In genomic region chr5:180820788-180821321, GRCh38 we compare ENCODE assay signal across 8 cellular contexts. TPM values are rescaled to one million over a fixed set of nuclear protein-coding genes. Genes with fewer than 3 reads are reported as not detected.
DNase-seq lines count a peak whose midpoint lies in the region; ATAC-seq and TF ChIP-seq lines count a peak whose summit lies in the region.
"Had no signal": no experiment of that assay in that cellular context is flagged by ENCODE, and none has a peak within 500 bp of the region (broad histone marks: within the 10 kb centered on the region; RNA-seq: fewer than 3 reads in every experiment).

No MANE protein-coding gene starts in this region.

- DNase-seq in fibroblast of gingiva (ENCODE audit: low read depth) (peak; percentile 59), thyroid gland (no peak), WTC11 (ENCODE audit: low spot score) (no peak)
- DNase-seq in CD4-positive, alpha-beta memory T cell = no peak

- TF ChIP-seq CTCF in thyroid gland (IDR thresholded peaks at IDR 0.05) (no peak), WTC11 (IDR thresholded peaks at IDR 0.05) (no peak)

- H3K4me1 ChIP-seq in thyroid gland = peaks cover 78 to 91% of the 10 kb centered on the region in 2 donors
- H3K4me1 ChIP-seq in CD4-positive, alpha-beta memory T cell (ENCODE audit: insufficient read depth, low read length) = peaks cover 23% of the 10 kb centered on the region

- intact Hi-C loops in thyroid gland (cut with DNase I) = no loop called here
- intact Hi-C loops in CD4-positive, alpha-beta memory T cell (cut with micrococcal nuclease) = no loop called here

- CTCF ChIA-PET in WTC11 (lab: Charles Lee) = no interaction called here
- CTCF ChIA-PET in CD4-positive, alpha-beta memory T cell (lab: Charles Lee; ENCODE audit: partially characterized antibody) = interaction anchor here (1.0 kb wide), 2 partner anchors 8 to 10 kb away, joined by 3 to 4 read pairs; no protein-coding TSS in a partner anchor

- POLR2A ChIA-PET in WTC11 (lab: Charles Lee) = interaction anchor here (1.4 kb wide), 1 partner anchor 9 kb away, joined by 4 read pairs; no protein-coding TSS in a partner anchor
- POLR2A ChIA-PET in CD4-positive, alpha-beta memory T cell (lab: Charles Lee; ENCODE audit: partially characterized antibody) = interaction anchor here (0.9 to 1.4 kb wide), 2 partner anchors 10 to 21 kb away, joined by 3 to 11 read pairs; no protein-coding TSS in a partner anchor

- H3K4me3 Mint-ChIP-seq in WTC11 = no peak overlapping the region
- no peak overlapping the region for H3K4me3 Mint-ChIP-seq in CD4-positive, alpha-beta memory T cell

- peaks cover 7% of the 10 kb centered on the region for H3K27me3 Mint-ChIP-seq in WTC11 (ENCODE audit: low read depth)
- H3K27me3 Mint-ChIP-seq in CD4-positive, alpha-beta memory T cell = no peaks in the 10 kb centered on the region

- peak in 1 of 2 donors; percentile 22 for TF ChIP-seq POLR2A in thyroid gland (IDR thresholded peaks at IDR 0.05)

- no peaks in the 10 kb centered on the region for H3K36me3 ChIP-seq in thyroid gland
- no peaks in the 10 kb centered on the region for H3K36me3 ChIP-seq in CD4-positive, alpha-beta memory T cell (ENCODE audit: insufficient read depth, low read length)
- H3K36me3 ChIP-seq: thoracic aorta had no signal

- no peaks in the 10 kb centered on the region for H3K27me3 ChIP-seq in thyroid gland
- H3K27me3 ChIP-seq in CD4-positive, alpha-beta memory T cell (ENCODE audit: insufficient read depth, low read length) = no peaks in the 10 kb centered on the region

- H3K4me1 Mint-ChIP-seq in WTC11 = peaks cover 32% of the 10 kb centered on the region
- peaks cover 11 to 40% (median 21%) of the 10 kb centered on the region in 4 donors for H3K4me1 Mint-ChIP-seq in CD4-positive, alpha-beta memory T cell

- no peaks in the 10 kb centered on the region for H3K36me3 Mint-ChIP-seq in WTC11
- H3K36me3 Mint-ChIP-seq in CD4-positive, alpha-beta memory T cell = no peaks in the 10 kb centered on the region

- ATAC-seq in GM21360 (IDR thresholded peaks at IDR 0.05; ENCODE audit: unreplicated experiment) = peak; percentile 65
- ATAC-seq in HG03354 (IDR thresholded peaks at IDR 0.05; ENCODE audit: poor library complexity, severe bottlenecking, unreplicated experiment) = peak; percentile 83
- no peak for ATAC-seq in WTC11
- no peak for ATAC-seq in HG02938 (IDR thresholded peaks at IDR 0.05; ENCODE audit: unreplicated experiment)

- H3K4me3 ChIP-seq in thyroid gland (replicated peaks in 1 of 3) = no peak overlapping the region
- H3K4me3 ChIP-seq in CD4-positive, alpha-beta memory T cell (ENCODE audit: low read length in 2 of 2) = no peak overlapping the region

- no peaks in the 10 kb centered on the region for H3K9me3 ChIP-seq in thyroid gland
- H3K9me3 ChIP-seq in CD4-positive, alpha-beta memory T cell (ENCODE audit: control insufficient read depth in 1 of 2, low read length in 2 of 2) = no peaks in the 10 kb centered on the region
- H3K9me3 ChIP-seq: thoracic aorta had no signal

- H3K27ac Mint-ChIP-seq in WTC11 = no peak overlapping the region
- H3K27ac Mint-ChIP-seq in CD4-positive, alpha-beta memory T cell = no peak overlapping the region

- no peaks in the 10 kb centered on the region for H3K9me3 Mint-ChIP-seq in WTC11
- no peaks in the 10 kb centered on the region for H3K9me3 Mint-ChIP-seq in CD4-positive, alpha-beta memory T cell

- peak overlapping the region; percentile 82 to 89 (median 85) for H3K27ac ChIP-seq in thyroid gland
- no peak overlapping the region for H3K27ac ChIP-seq in CD4-positive, alpha-beta memory T cell (ENCODE audit: low read depth, low read length)

- 52 to 63% methylated on average over 3 of the region's 3 CpGs for WGBS in thyroid gland, 2 donors

TF ChIP-seq in WTC11, 78 proteins besides CTCF, POLR2A, EP300 and RAD21:
- TF ChIP-seq ZNF317 (CRISPR knock-in tag; IDR thresholded peaks at IDR 0.05; ENCODE audit: borderline replicate concordance, low read depth) (no peak), FOXK1 (CRISPR knock-in tag; IDR thresholded peaks at IDR 0.05) (no peak), ESRRA (CRISPR knock-in tag; IDR thresholded peaks at IDR 0.05; ENCODE audit: borderline replicate concordance) (no peak), JUN (CRISPR knock-in tag; IDR thresholded peaks at IDR 0.05) (no peak), ZNF121 (CRISPR knock-in tag; IDR thresholded peaks at IDR 0.05) (no peak), NFE2L1 (CRISPR knock-in tag; IDR thresholded peaks at IDR 0.05) (no peak)

RNA-seq across cellular contexts. Expression of gene MGAT1, which starts 18.2 kb away (rescaled TPM):
- 100 to 1,000 TPM; 155 to 283 (median 200) TPM for total RNA-seq in thyroid gland
- total RNA-seq in WTC11 (2021) = 78.4 to 93.6 TPM (median 86.3 TPM) in 3 replicates
- 100 to 1,000 TPM; 187 TPM for total RNA-seq in CD4-positive, alpha-beta memory T cell
- 100 to 1,000 TPM; 135 to 150 TPM for polyA plus RNA-seq in CD4-positive, alpha-beta memory T cell

RNA-seq across cellular contexts. Expression of gene ZFP62, which starts 40.2 kb away (rescaled TPM):
- total RNA-seq in thyroid gland = 10 to 100 TPM; 41.1 to 58.9 (median 47.3) TPM
- 35.7 to 41.2 TPM (median 39.5 TPM) in 3 replicates for total RNA-seq in WTC11 (2021)
- 10 to 100 TPM; 71.1 to 71.7 TPM for total RNA-seq in CD4-positive, alpha-beta memory T cell
- polyA plus RNA-seq in CD4-positive, alpha-beta memory T cell = 10 to 100 TPM; 11.4 to 21.1 TPM

Comparison
In these comparisons a context has a peak if more than half of its experiments do, and no peak if none do; other contexts are left out.
1. ATAC-seq: peak in GM21360 (single experiment) and HG03354 (single experiment); none in WTC11 (single experiment) and HG02938 (single experiment).